Comparison of ENCODE assay signal across 3 cellular contexts in genomic region chr3:130097096-130097495, GRCh38. TPM values are rescaled to one million over a fixed set of nuclear protein-coding genes. Genes with fewer than 3 reads are reported as not detected.
"Had no signal": no experiment of that assay in that cellular context is flagged by ENCODE, and none has a peak within 500 bp of the region (broad histone marks: within the 10 kb centered on the region; RNA-seq: fewer than 3 reads in every experiment).

No MANE protein-coding gene starts in this region.

RNA-seq across cellular contexts. Expression of gene ALG1L2, which starts 15.5 kb away (rescaled TPM):
- total RNA-seq: LHCN-M2, PC-3, SK-MEL-5 had no signal
